Comparison of ENCODE assay signal across 15 cellular contexts in genomic region chr15:58460108-58460507, GRCh38. TPM values are rescaled to one million over a fixed set of nuclear protein-coding genes. Genes with fewer than 3 reads are reported as not detected.
DNase-seq lines count a peak whose midpoint lies in the region; ATAC-seq and TF ChIP-seq lines count a peak whose summit lies in the region.
"Had no signal": no experiment of that assay in that cellular context is flagged by ENCODE, and none has a peak within 500 bp of the region (broad histone marks: within the 10 kb centered on the region; RNA-seq: fewer than 3 reads in every experiment).

No MANE protein-coding gene starts in this region.

- H3K27ac ChIP-seq in right cardiac atrium (ENCODE audit: low read length): peak overlapping the region; percentile 45
- H3K27ac ChIP-seq in colonic mucosa: peak overlapping the region; percentile 52
- peak overlapping the region; percentile 50 to 56 for H3K27ac ChIP-seq in uterus

- peak overlapping the region; percentile 26 for H3K4me3 Mint-ChIP-seq in natural killer cell treated with Interleukin-12 subunit alpha and Interleukin-12 subunit beta and Interleukin-15 and Interleukin-18, amount 100 ng/mL, for 72 hours
- H3K4me3 Mint-ChIP-seq in type B pancreatic cell: no peak overlapping the region

- peaks cover 55 to 56% of the 10 kb centered on the region in 2 donors for H3K4me1 Mint-ChIP-seq in natural killer cell treated with Interleukin-12 subunit alpha and Interleukin-12 subunit beta and Interleukin-15 and Interleukin-18, amount 100 ng/mL, for 72 hours (ENCODE audit: low read depth in 2 of 2)
- H3K4me1 Mint-ChIP-seq in type B pancreatic cell (ENCODE audit: unreplicated experiment): peaks cover 32% of the 10 kb centered on the region

- no peaks in the 10 kb centered on the region for H3K36me3 Mint-ChIP-seq in natural killer cell treated with Interleukin-12 subunit alpha and Interleukin-12 subunit beta and Interleukin-15 and Interleukin-18, amount 100 ng/mL, for 72 hours
- H3K36me3 Mint-ChIP-seq in type B pancreatic cell: peaks cover 3% of the 10 kb centered on the region

- H3K4me3 ChIP-seq in right cardiac atrium (ENCODE audit: low read length) (no peak overlapping the region), colonic mucosa (no peak overlapping the region), uterus (no peak overlapping the region)
- H3K4me3 ChIP-seq: MG63, Peyer's patch had no signal

- H3K36me3 ChIP-seq in colonic mucosa (no peaks in the 10 kb centered on the region), uterus (no peaks in the 10 kb centered on the region)
- H3K36me3 ChIP-seq: MG63, Peyer's patch had no signal

- no peaks in the 10 kb centered on the region for H3K27me3 ChIP-seq in right cardiac atrium (ENCODE audit: control insufficient read depth, insufficient read depth)
- no peaks in the 10 kb centered on the region for H3K27me3 ChIP-seq in colonic mucosa
- no peaks in the 10 kb centered on the region for H3K27me3 ChIP-seq in uterus
- H3K27me3 ChIP-seq: MG63, Peyer's patch had no signal

- intact Hi-C loops in right cardiac atrium (cut with DNase I): no loop called here
- intact Hi-C loops in cardiac septum (cut with DNase I): no loop called here
- intact Hi-C loops in colonic mucosa (cut with DNase I): no loop called here
- intact Hi-C loops in uterus (cut with DNase I; ENCODE audit: low total_unique reads): no loop called here

- no peaks in the 10 kb centered on the region for H3K9me3 Mint-ChIP-seq in natural killer cell treated with Interleukin-12 subunit alpha and Interleukin-12 subunit beta and Interleukin-15 and Interleukin-18, amount 100 ng/mL, for 72 hours
- H3K9me3 Mint-ChIP-seq in type B pancreatic cell: no peaks in the 10 kb centered on the region

- peak overlapping the region in 1 of 2 donors; percentile 78 for H3K27ac Mint-ChIP-seq in natural killer cell treated with Interleukin-12 subunit alpha and Interleukin-12 subunit beta and Interleukin-15 and Interleukin-18, amount 100 ng/mL, for 72 hours
- H3K27ac Mint-ChIP-seq in type B pancreatic cell: no peak overlapping the region

- ATAC-seq in right cardiac atrium (no peak), GM21526 (IDR thresholded peaks at IDR 0.05; ENCODE audit: low FRiP score, unreplicated experiment) (no peak)
- no peak for ATAC-seq in natural killer cell treated with Interleukin-12 subunit alpha and Interleukin-12 subunit beta and Interleukin-15 and Interleukin-18, amount 100 ng/mL, for 72 hours

- peaks cover 2% of the 10 kb centered on the region for H3K4me1 ChIP-seq in right cardiac atrium (ENCODE audit: control insufficient read depth, insufficient read depth, low read length)
- H3K4me1 ChIP-seq in colonic mucosa: peaks cover 7% of the 10 kb centered on the region
- no peaks in the 10 kb centered on the region for H3K4me1 ChIP-seq in uterus

- no peak for TF ChIP-seq POLR2A in uterus (IDR thresholded peaks at IDR 0.05)

- no peaks in the 10 kb centered on the region for H3K27me3 Mint-ChIP-seq in natural killer cell treated with Interleukin-12 subunit alpha and Interleukin-12 subunit beta and Interleukin-15 and Interleukin-18, amount 100 ng/mL, for 72 hours
- no peaks in the 10 kb centered on the region for H3K27me3 Mint-ChIP-seq in type B pancreatic cell

- WGBS in right cardiac atrium: 82% methylated on average over 5 of the region's 5 CpGs

- H3K9me3 ChIP-seq in right cardiac atrium (ENCODE audit: control insufficient read depth, low read length) (no peaks in the 10 kb centered on the region), colonic mucosa (no peaks in the 10 kb centered on the region), uterus (no peaks in the 10 kb centered on the region)
- H3K9me3 ChIP-seq: MG63, Peyer's patch had no signal

- peak overlapping the region in 1 of 2 donors; percentile 37 for H3K9ac ChIP-seq in colonic mucosa (ENCODE audit: low read depth in 2 of 2, low read length in 2 of 2)

- DNase-seq in right cardiac atrium (no peak), cardiac septum (ENCODE audit: low spot score) (no peak), colonic mucosa (no peak), uterus (no peak), type B pancreatic cell (ENCODE audit: extremely low spot score, unreplicated experiment) (no peak), T-helper 2 cell (no peak)
- DNase-seq in natural killer cell treated with Interleukin-12 subunit alpha and Interleukin-12 subunit beta and Interleukin-15 and Interleukin-18, amount 100 ng/mL, for 72 hours (ENCODE audit: low spot score): no peak
- DNase-seq: activated CD8-positive, alpha-beta memory T cell treated with anti-CD3 and anti-CD28 coated beads, Interleukin-2, amount 50 U/mL, for 4 hours; DND-41; H7; MG63; stimulated activated CD4-positive, alpha-beta T cell treated with anti-CD3 and anti-CD28 coated beads, Interleukin-12 subunit alpha, Interleukin-12 subunit beta, amount 100 ng/mL, for 4 hours had no signal

- TF ChIP-seq CTCF in colonic mucosa (IDR thresholded peaks at IDR 0.05) (no peak), uterus (IDR thresholded peaks at IDR 0.05) (no peak), type B pancreatic cell (conservative IDR thresholded peaks at IDR 0.05) (no peak)

RNA-seq across cellular contexts. Expression of gene LIPC, which starts 28.3 kb away (rescaled TPM):
- 1 to 10 TPM in 1 of 4 donors, under 1 TPM in 3; 0.77 to 1.1 (median 0.91) TPM for total RNA-seq in right cardiac atrium
- polyA plus RNA-seq in right cardiac atrium: 0.61 TPM
- total RNA-seq in cardiac septum: 0.62 TPM
- 10 to 100 TPM in 1 of 2 donors, 1 to 10 TPM in 1; 2.9 to 13.8 TPM for total RNA-seq in colonic mucosa
- 1 to 10 TPM in 1 of 2 donors, under 1 TPM in 1; 0.69 to 1.5 TPM for total RNA-seq in natural killer cell treated with Interleukin-12 subunit alpha and Interleukin-12 subunit beta and Interleukin-15 and Interleukin-18, amount 100 ng/mL, for 72 hours
- total RNA-seq in uterus: under 1 TPM in 2 of 4 donors, not detected in 2; 0.28 to 0.51 TPM
- 10.9 and 33.1 TPM in 2 replicates for total RNA-seq in type B pancreatic cell (ENCODE audit: low replicate concordance)
- total RNA-seq: astrocyte, H7 had no signal
